15 cellular contexts compared by ENCODE assay signal in genomic region chr5:90338712-90339372, GRCh38.
A peak's percentile ranks its signal among the peaks of the same experiment; 100 is the strongest.
DNase-seq lines count a peak whose midpoint lies in the region; ATAC-seq and TF ChIP-seq lines count a peak whose summit lies in the region.
"Had no signal": no experiment of that assay in that cellular context is flagged by ENCODE, and none has a peak within 500 bp of the region (broad histone marks: within the 10 kb centered on the region; RNA-seq: fewer than 3 reads in every experiment).

No MANE protein-coding gene starts in this region.

- H3K36me3 ChIP-seq in adrenal gland (replicated peaks in 1 of 2), result no peaks in the 10 kb centered on the region
- H3K36me3 ChIP-seq: breast epithelium, lower lobe of right lung, neutrophil, vagina had no signal

- peak; percentile 96 for ATAC-seq in GM18508 (IDR thresholded peaks at IDR 0.05; ENCODE audit: insufficient read depth, unreplicated experiment)
- peak; percentile 75 for ATAC-seq in GM19468 (IDR thresholded peaks at IDR 0.05; ENCODE audit: extremely low read depth, unreplicated experiment)
- peak; percentile 90 for ATAC-seq in HG02870 (IDR thresholded peaks at IDR 0.05; ENCODE audit: unreplicated experiment)
- peak; percentile 96 for ATAC-seq in HG03469 (IDR thresholded peaks at IDR 0.05; ENCODE audit: unreplicated experiment)
- ATAC-seq: lower lobe of right lung had no signal

- H3K27me3 ChIP-seq in adrenal gland, result no peaks in the 10 kb centered on the region
- H3K27me3 ChIP-seq: breast epithelium, neutrophil, vagina had no signal

- H3K9me3 ChIP-seq in adrenal gland (replicated peaks in 1 of 3), result no peaks in the 10 kb centered on the region
- H3K9me3 ChIP-seq: breast epithelium, lower lobe of right lung, neutrophil, vagina had no signal

- no peak overlapping the region for H3K4me3 ChIP-seq in adrenal gland
- H3K4me3 ChIP-seq: breast epithelium, lower lobe of right lung, vagina had no signal

- DNase-seq in NCI-H2171 (lab: John Stamatoyannopoulos, UW) (no peak), NCI-H345 (lab: John Stamatoyannopoulos, UW) (no peak), cortex of kidney (lab: John Stamatoyannopoulos, UW) (no peak), adrenal gland (no peak)
- DNase-seq: GF-D8; lower lobe of right lung; SIG-M5; stimulated activated CD4-positive, alpha-beta T cell treated with anti-CD3 and anti-CD28 coated beads, Interleukin-12 subunit alpha, Interleukin-12 subunit beta, amount 100 ng/mL, for 4 hours had no signal

- TF ChIP-seq POLR2A in adrenal gland (IDR thresholded peaks at IDR 0.05), result no peak

- intact Hi-C loops in adrenal gland (cut with DNase I), result no loop called here

- no peaks in the 10 kb centered on the region for H3K4me1 ChIP-seq in adrenal gland (replicated peaks in 1 of 2)
- H3K4me1 ChIP-seq: breast epithelium, lower lobe of right lung, vagina had no signal

- TF ChIP-seq CTCF in adrenal gland (IDR thresholded peaks at IDR 0.05), result no peak

- no peak overlapping the region for H3K27ac ChIP-seq in adrenal gland
- H3K27ac ChIP-seq: breast epithelium, lower lobe of right lung, neutrophil, vagina had no signal

- 54 to 66% (median 57%) methylated on average over 5 of the region's 5 CpGs for WGBS in adrenal gland, 4 donors
